In genomic region chr22:23433127-23434005, GRCh38 we compare ENCODE assay signal across 1 cellular context.
TF ChIP-seq lines count a peak whose summit lies in the region.
"Not testable (repeated sequence)": the region's sequence is repeated elsewhere in the genome, so short reads cannot be mapped to it uniquely, and the experiment has no call there.

No MANE protein-coding gene starts in this region.

TF ChIP-seq in HepG2, 621 proteins besides CTCF, POLR2A, EP300 and RAD21 (continued from another document and continues in another):
- not testable (repeated sequence) for TF ChIP-seq MAZ (IDR thresholded peaks at IDR 0.05; ENCODE audit: borderline replicate concordance, low read depth, low read length); SOX6 (IDR thresholded peaks at IDR 0.05); FOXA1 (IDR thresholded peaks at IDR 0.05); GABPA (IDR thresholded peaks at IDR 0.05; ENCODE audit: low read depth, low read length); NONO (IDR thresholded peaks at IDR 0.05); FOXP1 (IDR thresholded peaks at IDR 0.05)
- TF ChIP-seq MAZ (CRISPR knock-in tag; IDR thresholded peaks at IDR 0.05; ENCODE audit: low read depth) (peak; percentile 25; the same call in 1 of the 2 replicates), ZZZ3 (CRISPR knock-in tag; IDR thresholded peaks at IDR 0.05; ENCODE audit: borderline replicate concordance) (0 out of 2 replicates have a peak, but pooled peaks have one; percentile 12), ZNF280D (CRISPR knock-in tag; IDR thresholded peaks at IDR 0.05) (peak; percentile 57; the same call in 1 of the 2 replicates), SOX6 (CRISPR knock-in tag; IDR thresholded peaks at IDR 0.05) (0 out of 2 replicates have a peak, but pooled peaks have one; percentile 24), ELF3 (CRISPR knock-in tag; IDR thresholded peaks at IDR 0.05) (peak; percentile 30; the same call in 1 of the 2 replicates), FOXA1 (CRISPR knock-in tag; IDR thresholded peaks at IDR 0.05) (peak; percentile 77), ZNF292 (CRISPR knock-in tag; IDR thresholded peaks at IDR 0.05; ENCODE audit: borderline replicate concordance, low read depth) (0 out of 2 replicates have a peak, but pooled peaks have one; percentile 55), GMEB1 (CRISPR knock-in tag; IDR thresholded peaks at IDR 0.05; ENCODE audit: borderline replicate concordance) (peak; percentile 32; the same call in 1 of the 2 replicates), MED1 (CRISPR knock-in tag; IDR thresholded peaks at IDR 0.05) (peak; percentile 33; the same call in 1 of the 2 replicates), ZNF564 (CRISPR knock-in tag; IDR thresholded peaks at IDR 0.05) (0 out of 2 replicates have a peak, but pooled peaks have one; percentile 26), MLX (CRISPR knock-in tag; IDR thresholded peaks at IDR 0.05) (peak; percentile 67; the same call in 1 of the 2 replicates), HNRNPLL (IDR thresholded peaks at IDR 0.05; ENCODE audit: low read depth, low read length, poor library complexity, severe bottlenecking) (peak; percentile 37), SP5 (CRISPR knock-in tag; IDR thresholded peaks at IDR 0.05; ENCODE audit: borderline replicate concordance, low read depth) (peak; percentile 82), TFDP1 (CRISPR knock-in tag; IDR thresholded peaks at IDR 0.05; ENCODE audit: borderline replicate concordance) (peak; percentile 60), ZNF788 (CRISPR knock-in tag; IDR thresholded peaks at IDR 0.05; ENCODE audit: borderline replicate concordance) (peak; percentile 53; the same call in 1 of the 2 replicates), FOXA3 (CRISPR knock-in tag; IDR thresholded peaks at IDR 0.05) (peak; percentile 64), ZNF777 (CRISPR knock-in tag; IDR thresholded peaks at IDR 0.05) (0 out of 2 replicates have a peak, but pooled peaks have one; percentile 10), GABPA (CRISPR knock-in tag; IDR thresholded peaks at IDR 0.05; ENCODE audit: low read depth) (peak; percentile 23; the same call in 1 of the 2 replicates), ZNF350 (CRISPR knock-in tag; IDR thresholded peaks at IDR 0.05; ENCODE audit: borderline replicate concordance, low read depth) (peak; percentile 23; the same call in 1 of the 2 replicates), CEBPG (CRISPR knock-in tag; IDR thresholded peaks at IDR 0.05) (peak; percentile 55), JUNB (CRISPR knock-in tag; IDR thresholded peaks at IDR 0.05; ENCODE audit: borderline replicate concordance) (0 out of 2 replicates have a peak, but pooled peaks have one; percentile 22), ZNF816 (CRISPR knock-in tag; IDR thresholded peaks at IDR 0.05; ENCODE audit: borderline replicate concordance) (0 out of 2 replicates have a peak, but pooled peaks have one; percentile 31), ZMAT3 (CRISPR knock-in tag; conservative IDR thresholded peaks at IDR 0.05) (0 out of 2 replicates have a peak, but pooled peaks have one; percentile 24), SOX5 (CRISPR knock-in tag; IDR thresholded peaks at IDR 0.05; ENCODE audit: borderline replicate concordance) (0 out of 2 replicates have a peak, but pooled peaks have one; percentile 8), ZMYM4 (CRISPR knock-in tag; IDR thresholded peaks at IDR 0.05) (peak; percentile 40; the same call in 1 of the 2 replicates), ZNF780A (CRISPR knock-in tag; IDR thresholded peaks at IDR 0.05) (0 out of 2 replicates have a peak, but pooled peaks have one; percentile 57), HNF1B (CRISPR knock-in tag; IDR thresholded peaks at IDR 0.05) (peak; percentile 25; the same call in 1 of the 2 replicates), BRCA1 (CRISPR knock-in tag; IDR thresholded peaks at IDR 0.05) (0 out of 2 replicates have a peak, but pooled peaks have one; percentile 20), ZNF143 (CRISPR knock-in tag; IDR thresholded peaks at IDR 0.05) (0 out of 2 replicates have a peak, but pooled peaks have one; percentile 18), SKIL (CRISPR knock-in tag; IDR thresholded peaks at IDR 0.05; ENCODE audit: borderline replicate concordance) (0 out of 2 replicates have a peak, but pooled peaks have one; percentile 34), STAG1 (CRISPR knock-in tag; IDR thresholded peaks at IDR 0.05) (peak; percentile 38), FOXP4 (CRISPR knock-in tag; IDR thresholded peaks at IDR 0.05) (peak; percentile 43; the same call in 1 of the 2 replicates), GATAD2A (CRISPR knock-in tag; IDR thresholded peaks at IDR 0.05) (peak; percentile 21; the same call in 1 of the 2 replicates), NONO (CRISPR knock-in tag; conservative IDR thresholded peaks at IDR 0.05) (peak; percentile 66; the same call in 1 of the 2 replicates), BHLHE40 (IDR thresholded peaks at IDR 0.05; ENCODE audit: low read length) (peak; percentile 64), FOXP1 (CRISPR knock-in tag; IDR thresholded peaks at IDR 0.05) (peak; percentile 33; the same call in 1 of the 2 replicates), ZNF546 (CRISPR knock-in tag; conservative IDR thresholded peaks at IDR 0.05) (0 out of 2 replicates have a peak, but pooled peaks have one; percentile 37), ZNF589 (CRISPR knock-in tag; conservative IDR thresholded peaks at IDR 0.05) (0 out of 2 replicates have a peak, but pooled peaks have one; percentile 50), ESRRA (CRISPR knock-in tag; IDR thresholded peaks at IDR 0.05; ENCODE audit: low read depth) (peak; percentile 33; the same call in 1 of the 2 replicates), ZFX (CRISPR knock-in tag; IDR thresholded peaks at IDR 0.05; ENCODE audit: low read depth) (peak; percentile 40; the same call in 1 of the 2 replicates), ZSCAN25 (CRISPR knock-in tag; IDR thresholded peaks at IDR 0.05) (peak; percentile 39; the same call in 1 of the 2 replicates), SALL1 (CRISPR knock-in tag; IDR thresholded peaks at IDR 0.05) (peak; percentile 40; the same call in 1 of the 2 replicates), HOXA7 (CRISPR knock-in tag; IDR thresholded peaks at IDR 0.05) (peak; percentile 28; the same call in 1 of the 2 replicates), SRY (CRISPR knock-in tag; IDR thresholded peaks at IDR 0.05) (0 out of 2 replicates have a peak, but pooled peaks have one; percentile 43)
